Comparison of ENCODE assay signal across 8 cellular contexts in the genomic region with DNA sequence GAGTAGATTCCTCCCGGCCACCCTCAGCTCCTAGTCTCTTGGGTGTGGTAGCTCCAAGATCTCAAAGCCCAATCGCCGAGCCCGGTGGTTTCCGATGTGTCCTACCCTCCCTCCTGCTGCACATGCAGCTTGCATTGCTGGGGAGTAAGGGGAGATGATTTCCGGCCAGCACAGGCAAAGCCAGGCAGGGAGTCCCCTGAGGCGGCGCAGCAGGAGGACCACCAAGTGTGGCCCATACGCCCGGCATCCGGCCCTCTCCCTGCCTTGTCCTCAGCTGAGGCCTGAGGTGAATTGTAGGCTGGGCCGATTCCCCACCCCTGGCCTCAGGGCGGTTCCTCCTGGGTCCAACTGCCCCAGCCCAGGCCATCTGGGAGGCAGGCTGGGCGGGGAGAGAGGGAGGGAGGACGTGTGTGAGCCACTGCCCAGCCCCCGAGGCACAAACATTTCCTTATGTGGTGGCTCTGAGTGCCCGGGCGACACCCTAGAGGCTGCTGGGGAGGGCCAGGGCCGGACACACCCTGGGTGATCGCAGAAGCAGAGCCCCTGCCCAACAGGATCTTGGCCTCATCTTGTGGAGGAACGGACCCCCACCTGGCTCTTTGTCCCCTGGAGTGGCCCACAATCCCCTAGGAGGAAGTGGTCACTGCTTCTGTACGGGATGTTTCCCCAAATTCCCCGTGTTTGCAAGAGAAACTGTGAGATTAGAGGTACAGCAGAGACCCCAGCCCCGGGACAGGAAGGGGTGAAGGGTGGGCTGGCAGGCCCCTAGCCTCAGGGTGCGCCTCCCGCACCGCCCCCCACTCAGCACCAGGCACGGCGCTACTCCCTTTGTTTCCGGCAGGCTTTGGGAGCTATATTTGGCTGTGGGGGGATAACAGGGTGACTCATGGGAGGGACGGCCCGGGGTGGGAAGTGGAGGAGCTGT. TPM values are rescaled to one million over a fixed set of nuclear protein-coding genes. Genes with fewer than 3 reads are reported as not detected.
A peak's percentile ranks its signal among the peaks of the same experiment; 100 is the strongest.
DNase-seq lines count a peak whose midpoint lies in the region; ATAC-seq, FAIRE-seq and TF ChIP-seq lines count a peak whose summit lies in the region.

No MANE protein-coding gene starts in this region.

- no peaks in the 10 kb centered on the region for H3K36me3 Mint-ChIP-seq in activated CD4-positive, alpha-beta T cell treated with anti-CD3 and anti-CD28 coated beads, Interleukin-2, amount 10 ng/mL, durations not matched to agents 24 days and 14 days (ENCODE audit: low read depth)

- no peak overlapping the region for H3K4me3 Mint-ChIP-seq in activated CD4-positive, alpha-beta T cell treated with anti-CD3 and anti-CD28 coated beads, Interleukin-2, amount 10 ng/mL, durations not matched to agents 24 days and 14 days

- FAIRE-seq in GM12891 (lab: Jason Lieb, UNC) = peak; percentile 86

- H3K27ac ChIP-seq in 22Rv1 = peak overlapping the region; percentile 65

- no peak overlapping the region for H3K27ac Mint-ChIP-seq in activated CD4-positive, alpha-beta T cell treated with anti-CD3 and anti-CD28 coated beads, Interleukin-2, amount 10 ng/mL, durations not matched to agents 24 days and 14 days

- no peaks in the 10 kb centered on the region for H3K27me3 Mint-ChIP-seq in activated CD4-positive, alpha-beta T cell treated with anti-CD3 and anti-CD28 coated beads, Interleukin-2, amount 10 ng/mL, durations not matched to agents 24 days and 14 days

- peak; percentile 42 for ATAC-seq in HG02759 (IDR thresholded peaks at IDR 0.05; ENCODE audit: unreplicated experiment)

- no peaks in the 10 kb centered on the region for H3K9me3 Mint-ChIP-seq in activated CD4-positive, alpha-beta T cell treated with anti-CD3 and anti-CD28 coated beads, Interleukin-2, amount 10 ng/mL, durations not matched to agents 24 days and 14 days

- peak overlapping the region; percentile 43 for H3K4me3 ChIP-seq in skeletal muscle cell (ENCODE audit: low read depth, low read length)

- TF ChIP-seq POLR2A in GM12891 (IDR thresholded peaks at IDR 0.05; ENCODE audit: low read depth, low read length) = peak; percentile 86

- peaks cover 18% of the 10 kb centered on the region for H3K4me1 Mint-ChIP-seq in activated CD4-positive, alpha-beta T cell treated with anti-CD3 and anti-CD28 coated beads, Interleukin-2, amount 10 ng/mL, durations not matched to agents 24 days and 14 days

- intact Hi-C loops in activated CD4-positive, alpha-beta T cell treated with anti-CD3 and anti-CD28 coated beads, Interleukin-2, amount 10 ng/mL, durations not matched to agents 24 days and 14 days (cut with micrococcal nuclease) = no loop called here

- TF ChIP-seq CTCF in 22Rv1 (IDR thresholded peaks at IDR 0.05) = no peak

- DNase-seq in GM12891 (ENCODE audit: insufficient read length, low spot score) = no peak
- peak; percentile 80 for DNase-seq in NCI-H2196 treated with DMSO at 0.1 percent for 48 hours (lab: John Stamatoyannopoulos, UW; ENCODE audit: unreplicated experiment)
- DNase-seq in brain pericyte (ENCODE audit: low read depth, low spot score) = peak; percentile 64
- DNase-seq in iPS-NIHi7 (ENCODE audit: extremely low spot score) = peak; percentile 81
- DNase-seq in skeletal muscle cell (ENCODE audit: low read depth) = peak; percentile 68
- DNase-seq in activated CD4-positive, alpha-beta T cell treated with anti-CD3 and anti-CD28 coated beads, Interleukin-2, amount 10 ng/mL, durations not matched to agents 24 days and 14 days = no peak

TF ChIP-seq in GM12891, 5 proteins besides CTCF, POLR2A, EP300 and RAD21:
- peak; percentile 90 for TF ChIP-seq POLR2AphosphoS5 (IDR thresholded peaks at IDR 0.05; ENCODE audit: low read depth, low read length)
- TF ChIP-seq SPI1 (IDR thresholded peaks at IDR 0.05; ENCODE audit: low read depth, low read length) = peak; percentile 67
- no peak for TF ChIP-seq PAX5 (IDR thresholded peaks at IDR 0.05; ENCODE audit: insufficient read depth, low read length, severe bottlenecking)
- peak; percentile 18; the same call in 1 of the 2 replicates for TF ChIP-seq POU2F2 (IDR thresholded peaks at IDR 0.05; ENCODE audit: low read depth, low read length)
- TF ChIP-seq TAF1 (IDR thresholded peaks at IDR 0.05; ENCODE audit: low read depth, low read length) = peak; percentile 70

RNA-seq across cellular contexts. Expression of a gene that starts 41.9 kb away (rescaled TPM):
- polyA plus RNA-seq in GM12891 (2012; ENCODE audit: low read depth, missing spikeins) = 1,598 TPM
- total RNA-seq in activated CD4-positive, alpha-beta T cell treated with anti-CD3 and anti-CD28 coated beads, Interleukin-2, amount 10 ng/mL, durations not matched to agents 24 days and 14 days = 2,376 and 2,379 TPM in 2 replicates

Comparison
In these comparisons a context has a peak if more than half of its experiments do, and no peak if none do; other contexts are left out.
1. DNase-seq: peak in NCI-H2196 treated with DMSO at 0.1 percent for 48 hours (single experiment), brain pericyte (single experiment), iPS-NIHi7 (single experiment) and skeletal muscle cell (single experiment); none in GM12891 (single experiment) and activated CD4-positive, alpha-beta T cell treated with anti-CD3 and anti-CD28 coated beads, Interleukin-2, amount 10 ng/mL, durations not matched to agents 24 days and 14 days (single experiment).